ENCODE assay signal across 9 cellular contexts in genomic region chr9:22208846-22209585, GRCh38.
DNase-seq lines count a peak whose midpoint lies in the region; ATAC-seq and TF ChIP-seq lines count a peak whose summit lies in the region.
"Had no signal": no experiment of that assay in that cellular context is flagged by ENCODE, and none has a peak within 500 bp of the region (broad histone marks: within the 10 kb centered on the region; RNA-seq: fewer than 3 reads in every experiment).

No MANE protein-coding gene starts in this region.

- peaks cover 14% of the 10 kb centered on the region for H3K4me1 Mint-ChIP-seq in activated naive CD4-positive, alpha-beta T cell treated with anti-CD3 and anti-CD28 coated beads, Interleukin-2, amount 50 U/mL, for 24 hours
- peaks cover 26% of the 10 kb centered on the region for H3K4me1 Mint-ChIP-seq in memory B cell

- H3K27me3 Mint-ChIP-seq in activated naive CD4-positive, alpha-beta T cell treated with anti-CD3 and anti-CD28 coated beads, Interleukin-2, amount 50 U/mL, for 24 hours, result no peaks in the 10 kb centered on the region
- no peaks in the 10 kb centered on the region for H3K27me3 Mint-ChIP-seq in memory B cell

- H3K36me3 Mint-ChIP-seq in activated naive CD4-positive, alpha-beta T cell treated with anti-CD3 and anti-CD28 coated beads, Interleukin-2, amount 50 U/mL, for 24 hours, result peaks cover 1% of the 10 kb centered on the region
- H3K36me3 Mint-ChIP-seq in memory B cell, result no peaks in the 10 kb centered on the region

- ATAC-seq in GM18505 (IDR thresholded peaks at IDR 0.05; ENCODE audit: unreplicated experiment) (peak; percentile 48), HG03521 (IDR thresholded peaks at IDR 0.05; ENCODE audit: unreplicated experiment) (peak; percentile 52), memory B cell (ENCODE audit: low read depth) (no peak), GM19452 (IDR thresholded peaks at IDR 0.05; ENCODE audit: unreplicated experiment) (no peak), GM21528 (IDR thresholded peaks at IDR 0.05; ENCODE audit: low FRiP score, unreplicated experiment) (no peak)
- ATAC-seq: right cardiac atrium had no signal

- peak overlapping the region; percentile 74 for H3K27ac Mint-ChIP-seq in activated naive CD4-positive, alpha-beta T cell treated with anti-CD3 and anti-CD28 coated beads, Interleukin-2, amount 50 U/mL, for 24 hours
- peak overlapping the region; percentile 2 for H3K27ac Mint-ChIP-seq in memory B cell

- H3K4me3 Mint-ChIP-seq in activated naive CD4-positive, alpha-beta T cell treated with anti-CD3 and anti-CD28 coated beads, Interleukin-2, amount 50 U/mL, for 24 hours, result peak overlapping the region; percentile 47
- H3K4me3 Mint-ChIP-seq in memory B cell, result peak overlapping the region; percentile 50

- no peak for DNase-seq in memory B cell (ENCODE audit: low spot score in 2 of 2)
- DNase-seq in NCI-H2171 treated with DMSO at 0.1 percent for 48 hours (lab: John Stamatoyannopoulos, UW), result no peak
- DNase-seq in hippocampal formation (lab: John Stamatoyannopoulos, UW), result no peak
- DNase-seq: right cardiac atrium had no signal

- TF ChIP-seq POLR2A in GM18505 (IDR thresholded peaks at IDR 0.05; ENCODE audit: borderline replicate concordance, extremely low read depth, insufficient read depth, insufficient read length), result no peak

- no peaks in the 10 kb centered on the region for H3K9me3 Mint-ChIP-seq in activated naive CD4-positive, alpha-beta T cell treated with anti-CD3 and anti-CD28 coated beads, Interleukin-2, amount 50 U/mL, for 24 hours
- H3K9me3 Mint-ChIP-seq in memory B cell, result no peaks in the 10 kb centered on the region

Comparison
In these comparisons a context has a peak if more than half of its experiments do, and no peak if none do; other contexts are left out.
1. ATAC-seq: peak in GM18505 (single experiment) and HG03521 (single experiment); none in memory B cell (single experiment), GM19452 (single experiment) and GM21528 (single experiment).